Comparison of ENCODE assay signal across 22 cellular contexts in the genomic region with DNA sequence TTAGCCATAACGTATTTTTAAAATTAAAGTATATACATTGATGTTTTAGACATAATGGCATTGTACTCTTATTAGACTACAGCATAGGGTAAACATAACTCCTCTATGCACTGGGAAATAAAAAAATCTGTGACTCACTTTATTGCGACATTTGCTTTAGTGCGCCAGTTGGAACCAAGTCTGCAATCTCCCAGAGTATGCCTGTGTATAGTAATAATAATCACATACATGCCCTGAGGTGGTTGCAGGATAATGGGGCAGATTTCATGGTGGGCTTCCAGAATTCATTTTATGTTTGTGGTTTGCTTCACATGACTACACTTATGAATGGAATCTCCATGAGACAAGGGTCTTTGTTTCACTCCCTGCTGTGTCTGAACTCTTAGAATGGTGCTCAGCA.
A peak's percentile ranks its signal among the peaks of the same experiment; 100 is the strongest.
DNase-seq lines count a peak whose midpoint lies in the region; ATAC-seq and TF ChIP-seq lines count a peak whose summit lies in the region.
"Had no signal": no experiment of that assay in that cellular context is flagged by ENCODE, and none has a peak within 500 bp of the region (broad histone marks: within the 10 kb centered on the region; RNA-seq: fewer than 3 reads in every experiment).

No MANE protein-coding gene starts in this region.

- no peak overlapping the region for H3K4me3 Mint-ChIP-seq in MCF 10A (ENCODE audit: unreplicated experiment)
- H3K4me3 Mint-ChIP-seq: activated naive CD8-positive, alpha-beta T cell treated with anti-CD3 and anti-CD28 coated beads, Interleukin-2, amount 10 ng/mL, durations not matched to agents 7 days and 5 days had no signal

- CTCF ChIA-PET in MCF 10A (lab: Yijun Ruan, JAX) (interaction anchor here (2.2 kb wide), 1 partner anchor 10 kb away, joined by 13 read pairs; no protein-coding TSS in a partner anchor), RWPE1 (lab: Yijun Ruan, JAX) (no interaction called here)

- H3K4me1 ChIP-seq in breast epithelium: no peaks in the 10 kb centered on the region
- H3K4me1 ChIP-seq: BE2C, Caco-2, gastroesophageal sphincter, HAP-1 had no signal

- 73 to 78% methylated on average over 3 of the region's 3 CpGs for WGBS in lower leg skin, 2 donors

- intact Hi-C loops in MCF 10A (cut with micrococcal nuclease): no loop called here
- intact Hi-C loops in breast epithelium (cut with DNase I; ENCODE audit: low total_unique reads): no loop called here
- intact Hi-C loops in lower leg skin (cut with DNase I; ENCODE audit: low total_unique reads): no loop called here

- peaks cover 21% of the 10 kb centered on the region for H3K27me3 Mint-ChIP-seq in MCF 10A (ENCODE audit: insufficient read depth, unreplicated experiment)
- H3K27me3 Mint-ChIP-seq: activated naive CD8-positive, alpha-beta T cell treated with anti-CD3 and anti-CD28 coated beads, Interleukin-2, amount 10 ng/mL, durations not matched to agents 7 days and 5 days had no signal

- H3K4me3 ChIP-seq in breast epithelium: no peak overlapping the region
- H3K4me3 ChIP-seq in lower leg skin (ENCODE audit: low read depth, poor library complexity, severe bottlenecking): no peak overlapping the region
- H3K4me3 ChIP-seq: gastroesophageal sphincter, HAP-1 had no signal

- POLR2A ChIA-PET in MCF 10A (lab: Yijun Ruan, JAX): interaction anchor here (0.6 kb wide), 1 partner anchor 8 kb away, joined by 3 read pairs; no protein-coding TSS in a partner anchor
- POLR2A ChIA-PET in RWPE1 (lab: Yijun Ruan, JAX; ENCODE audit: low non-redundant PET): no interaction called here

- ATAC-seq in esophagus mucosa: peak; percentile 64
- no peak for ATAC-seq in GM18861 (IDR thresholded peaks at IDR 0.05; ENCODE audit: unreplicated experiment)
- ATAC-seq in GM19023 (IDR thresholded peaks at IDR 0.05; ENCODE audit: unreplicated experiment): no peak
- ATAC-seq: gastroesophageal sphincter, Panc1 had no signal

- H3K27me3 ChIP-seq in breast epithelium: no peaks in the 10 kb centered on the region
- H3K27me3 ChIP-seq: BE2C, brain microvascular endothelial cell had no signal

- no TSS peak for BruUV-seq in MCF 10A (replicated peaks; lab: Mats Ljungman, UMichigan)

- no peak for TF ChIP-seq CTCF in MCF 10A (IDR thresholded peaks at IDR 0.05; ENCODE audit: unreplicated experiment)
- TF ChIP-seq CTCF in breast epithelium (IDR thresholded peaks at IDR 0.05): no peak
- no peak for TF ChIP-seq CTCF in RWPE1 (conservative IDR thresholded peaks at IDR 0.05; ENCODE audit: low read depth)
- no peak for TF ChIP-seq CTCF in lower leg skin (IDR thresholded peaks at IDR 0.05)

- peak; percentile 68 for DNase-seq in MCF 10A (ENCODE audit: unreplicated experiment)
- no peak for DNase-seq in breast epithelium (ENCODE audit: low spot score in 2 of 2)
- peak; percentile 33 for DNase-seq in RWPE1 (ENCODE audit: low spot score)
- no peak for DNase-seq in activated CD4-positive, CD25-positive, alpha-beta regulatory T cell (lab: John Stamatoyannopoulos, UW)
- no peak for DNase-seq in lower leg skin (ENCODE audit: low spot score in 2 of 2)
- DNase-seq: activated CD4-positive, alpha-beta T cell treated with anti-CD3 and anti-CD28 coated beads for 48 hours; activated naive CD8-positive, alpha-beta T cell treated with anti-CD3 and anti-CD28 coated beads, Interleukin-2, amount 10 ng/mL, durations not matched to agents 7 days and 5 days; BE2C; brain microvascular endothelial cell; Caco-2; DND-41; NCI-H1694; occipital lobe; stimulated activated CD8-positive, alpha-beta memory T cell treated with anti-CD3 and anti-CD28 coated beads, Interleukin-4, amount 100 ng/mL, for 48 hours; substantia nigra had no signal

- H3K27ac ChIP-seq in breast epithelium (no peak overlapping the region), RWPE1 (no peak overlapping the region)
- H3K27ac ChIP-seq: brain microvascular endothelial cell, gastroesophageal sphincter had no signal

- peaks cover 5 to 10% of the 10 kb centered on the region in 2 donors for H3K9me3 ChIP-seq in breast epithelium
- H3K9me3 ChIP-seq: BE2C, Caco-2, HAP-1 had no signal

- H3K4me1 Mint-ChIP-seq in MCF 10A (ENCODE audit: insufficient read depth, unreplicated experiment): no peaks in the 10 kb centered on the region
- H3K4me1 Mint-ChIP-seq: activated naive CD8-positive, alpha-beta T cell treated with anti-CD3 and anti-CD28 coated beads, Interleukin-2, amount 10 ng/mL, durations not matched to agents 7 days and 5 days had no signal

- no peak overlapping the region for H3K27ac Mint-ChIP-seq in MCF 10A (ENCODE audit: low read depth, unreplicated experiment)
- H3K27ac Mint-ChIP-seq: activated naive CD8-positive, alpha-beta T cell treated with anti-CD3 and anti-CD28 coated beads, Interleukin-2, amount 10 ng/mL, durations not matched to agents 7 days and 5 days; activated T-helper 2 cell treated with anti-CD3 and anti-CD28 coated beads, Interferon-gamma antibody, Interleukin-2, Interleukin-4, amounts not matched to agents 10 μg/mL and 5 μg/mL and 100 μg/mL, durations not matched to agents 14 hours and 24 hours and 36 hours had no signal

- TF ChIP-seq POLR2A in breast epithelium (IDR thresholded peaks at IDR 0.05): no peak
- no peak for TF ChIP-seq POLR2A in lower leg skin (IDR thresholded peaks at IDR 0.05)

- H3K36me3 ChIP-seq in breast epithelium: no peaks in the 10 kb centered on the region
- H3K36me3 ChIP-seq: BE2C, brain microvascular endothelial cell, gastroesophageal sphincter, HAP-1 had no signal

- H3K9me3 Mint-ChIP-seq in MCF 10A (ENCODE audit: unreplicated experiment): no peaks in the 10 kb centered on the region

- H3K36me3 Mint-ChIP-seq in MCF 10A (ENCODE audit: insufficient read depth, unreplicated experiment): no peaks in the 10 kb centered on the region
- H3K36me3 Mint-ChIP-seq: activated naive CD8-positive, alpha-beta T cell treated with anti-CD3 and anti-CD28 coated beads, Interleukin-2, amount 10 ng/mL, durations not matched to agents 7 days and 5 days had no signal

Comparison
In these comparisons a context has a peak if more than half of its experiments do, and no peak if none do; other contexts are left out.
1. DNase-seq: peak in MCF 10A (single experiment) and RWPE1 (single experiment); none in breast epithelium (0 of 2), activated CD4-positive, CD25-positive, alpha-beta regulatory T cell (0 of 4) and lower leg skin (0 of 2).